ENCODE assay signal across 20 cellular contexts in the genomic region with DNA sequence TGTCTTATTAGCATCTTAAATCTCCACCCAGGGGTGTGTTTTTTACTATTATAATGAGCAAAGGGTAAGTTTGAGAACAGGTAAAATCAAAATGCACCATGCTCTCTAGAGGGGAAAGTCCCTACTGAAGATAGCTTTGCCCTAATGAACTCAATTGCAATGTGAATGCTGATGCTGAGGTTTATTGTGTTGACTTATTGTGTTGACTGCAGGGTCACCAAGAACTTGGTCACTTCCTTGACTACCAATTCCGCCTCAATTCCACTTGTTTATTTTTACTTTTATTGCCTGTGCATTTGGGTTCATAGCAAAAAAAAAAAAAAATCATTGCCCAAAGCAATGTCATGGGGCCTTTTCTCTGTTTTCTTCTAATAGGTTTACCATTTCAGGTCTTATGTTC.
DNase-seq lines count a peak whose midpoint lies in the region; ATAC-seq and TF ChIP-seq lines count a peak whose summit lies in the region.
"Had no signal": no experiment of that assay in that cellular context is flagged by ENCODE, and none has a peak within 500 bp of the region (broad histone marks: within the 10 kb centered on the region; RNA-seq: fewer than 3 reads in every experiment).

No MANE protein-coding gene starts in this region.

- ATAC-seq in left colon, result peak; percentile 99
- ATAC-seq in activated T-helper 17 cell treated with anti-CD3 and anti-CD28 coated beads, Interleukin-2, amount 50 U/mL, for 72 hours (replicated peaks), result no peak
- ATAC-seq in HG03039 (IDR thresholded peaks at IDR 0.05; ENCODE audit: unreplicated experiment), result no peak
- ATAC-seq: CD8-positive, alpha-beta T cell; GM12878; GM23338 had no signal

- H3K4me1 Mint-ChIP-seq in activated CD4-positive, alpha-beta T cell treated with anti-CD3 and anti-CD28 coated beads, Interleukin-2, amount 10 ng/mL, durations not matched to agents 7 days and 5 days, result no peaks in the 10 kb centered on the region
- no peaks in the 10 kb centered on the region for H3K4me1 Mint-ChIP-seq in activated T-helper 17 cell treated with anti-CD3 and anti-CD28 coated beads, Interleukin-2, amount 50 U/mL, for 72 hours
- H3K4me1 Mint-ChIP-seq: B cell; CD4-positive, CD25-positive, alpha-beta regulatory T cell had no signal

- CTCF ChIA-PET in activated CD4-positive, alpha-beta T cell treated with anti-CD3 and anti-CD28 coated beads, Interleukin-2, amount 10 ng/mL, durations not matched to agents 7 days and 5 days (lab: Charles Lee), result interaction anchor here (0.6 kb wide), 1 partner anchor 1549 kb away, joined by 3 read pairs; no protein-coding TSS in a partner anchor

- DNase-seq in HT-29 (ENCODE audit: low spot score) (peak; percentile 1), dermis blood vessel endothelial cell (peak; percentile 15), left colon (no peak), NCI-H1092 (lab: John Stamatoyannopoulos, UW) (no peak)
- DNase-seq in activated CD4-positive, alpha-beta T cell treated with anti-CD3 and anti-CD28 coated beads, Interleukin-2, amount 10 ng/mL, durations not matched to agents 7 days and 5 days, result no peak
- DNase-seq: Caco-2; CD4-positive, CD25-positive, alpha-beta regulatory T cell; CD8-positive, alpha-beta T cell; DMS153; DND-41; HFFc6 had no signal

- peaks cover 3% of the 10 kb centered on the region for H3K27me3 Mint-ChIP-seq in activated CD4-positive, alpha-beta T cell treated with anti-CD3 and anti-CD28 coated beads, Interleukin-2, amount 10 ng/mL, durations not matched to agents 7 days and 5 days
- peaks cover 17% of the 10 kb centered on the region for H3K27me3 Mint-ChIP-seq in activated T-helper 17 cell treated with anti-CD3 and anti-CD28 coated beads, Interleukin-2, amount 50 U/mL, for 72 hours

- intact Hi-C loops in left colon (cut with DNase I, micrococcal nuclease), result no loop called here

- H3K27ac ChIP-seq in VCaP, result peak overlapping the region; percentile 74
- H3K27ac ChIP-seq: 22Rv1, BLaER1, C4-2B had no signal

- peaks cover 2% of the 10 kb centered on the region for H3K36me3 Mint-ChIP-seq in activated CD4-positive, alpha-beta T cell treated with anti-CD3 and anti-CD28 coated beads, Interleukin-2, amount 10 ng/mL, durations not matched to agents 7 days and 5 days (ENCODE audit: low read depth)
- H3K36me3 Mint-ChIP-seq in activated T-helper 17 cell treated with anti-CD3 and anti-CD28 coated beads, Interleukin-2, amount 50 U/mL, for 72 hours (ENCODE audit: low read depth), result no peaks in the 10 kb centered on the region
- H3K36me3 Mint-ChIP-seq: CD4-positive, CD25-positive, alpha-beta regulatory T cell; CD8-positive, alpha-beta T cell had no signal

- H3K9me3 Mint-ChIP-seq in activated CD4-positive, alpha-beta T cell treated with anti-CD3 and anti-CD28 coated beads, Interleukin-2, amount 10 ng/mL, durations not matched to agents 7 days and 5 days, result peaks cover 4% of the 10 kb centered on the region
- peaks cover 7% of the 10 kb centered on the region for H3K9me3 Mint-ChIP-seq in activated T-helper 17 cell treated with anti-CD3 and anti-CD28 coated beads, Interleukin-2, amount 50 U/mL, for 72 hours
- H3K9me3 Mint-ChIP-seq: HFFc6 had no signal

- H3K4me3 Mint-ChIP-seq in activated CD4-positive, alpha-beta T cell treated with anti-CD3 and anti-CD28 coated beads, Interleukin-2, amount 10 ng/mL, durations not matched to agents 7 days and 5 days, result no peak overlapping the region
- no peak overlapping the region for H3K4me3 Mint-ChIP-seq in activated T-helper 17 cell treated with anti-CD3 and anti-CD28 coated beads, Interleukin-2, amount 50 U/mL, for 72 hours
- H3K4me3 Mint-ChIP-seq: B cell; CD4-positive, CD25-positive, alpha-beta regulatory T cell; CD8-positive, alpha-beta T cell; GM23338; HFFc6 had no signal

- no peak for TF ChIP-seq CTCF in VCaP (conservative IDR thresholded peaks at IDR 0.05)

- H3K27ac Mint-ChIP-seq in activated CD4-positive, alpha-beta T cell treated with anti-CD3 and anti-CD28 coated beads, Interleukin-2, amount 10 ng/mL, durations not matched to agents 7 days and 5 days, result no peak overlapping the region
- H3K27ac Mint-ChIP-seq in activated T-helper 17 cell treated with anti-CD3 and anti-CD28 coated beads, Interleukin-2, amount 50 U/mL, for 72 hours, result no peak overlapping the region
- H3K27ac Mint-ChIP-seq: B cell; CD4-positive, CD25-positive, alpha-beta regulatory T cell; CD8-positive, alpha-beta T cell; GM23338; HFFc6 had no signal

- POLR2A ChIA-PET in activated CD4-positive, alpha-beta T cell treated with anti-CD3 and anti-CD28 coated beads, Interleukin-2, amount 10 ng/mL, durations not matched to agents 7 days and 5 days (lab: Charles Lee), result no interaction called here

Comparison
In these comparisons a context has a peak if more than half of its experiments do, and no peak if none do; other contexts are left out.
1. DNase-seq: peak in HT-29 (single experiment) and dermis blood vessel endothelial cell (single experiment); none in left colon (0 of 2), activated CD4-positive, alpha-beta T cell treated with anti-CD3 and anti-CD28 coated beads, Interleukin-2, amount 10 ng/mL, durations not matched to agents 7 days and 5 days (single experiment) and NCI-H1092 (single experiment).